ENCODE assay signal across 1 cellular context in genomic region chr22:38755911-38756532, GRCh38.
TF ChIP-seq lines count a peak whose summit lies in the region.

Gene SUN2, minus strand, starts transcription at chr22:38755998. Its CDS starts 3,370 bp downstream, at chr22:38752628.

TF ChIP-seq in K562, 482 proteins besides CTCF, POLR2A, EP300 and RAD21 (continued from another document and continues in another):
- TF ChIP-seq PATZ1 (CRISPR knock-in tag; IDR thresholded peaks at IDR 0.05; ENCODE audit: borderline replicate concordance) (no peak), TAF1 (IDR thresholded peaks at IDR 0.05; ENCODE audit: control insufficient read depth, extremely low read depth, insufficient read depth, low read length, severe bottlenecking) (peak; percentile 47), PURB (CRISPR knock-in tag; IDR thresholded peaks at IDR 0.05; ENCODE audit: low read depth) (no peak), ZNF592 (IDR thresholded peaks at IDR 0.05) (no peak), CBX1 (IDR thresholded peaks at IDR 0.05; ENCODE audit: low read depth) (peak; percentile 52; the same call in 1 of the 2 replicates), RNF219 (CRISPR knock-in tag; IDR thresholded peaks at IDR 0.05) (no peak), THAP7 (CRISPR knock-in tag; IDR thresholded peaks at IDR 0.05) (no peak), CHD1 (IDR thresholded peaks at IDR 0.05; ENCODE audit: low read length) (no peak), SAFB (IDR thresholded peaks at IDR 0.05; ENCODE audit: borderline replicate concordance, low read depth, low read length) (peak; percentile 99), ZNF561 (CRISPR knock-in tag; conservative IDR thresholded peaks at IDR 0.05) (no peak), CBFA2T2 (conservative IDR thresholded peaks at IDR 0.05) (no peak), NR1H2 (CRISPR knock-in tag; IDR thresholded peaks at IDR 0.05) (no peak), TCF7L2 (IDR thresholded peaks at IDR 0.05; ENCODE audit: low read depth, low read length) (no peak), OTX1 (CRISPR knock-in tag; IDR thresholded peaks at IDR 0.05) (no peak), ZNF224 (CRISPR knock-in tag; IDR thresholded peaks at IDR 0.05) (no peak), CEBPG (CRISPR knock-in tag; IDR thresholded peaks at IDR 0.05) (no peak; the same call in 1 of the 2 replicates), CEBPG (tag; conservative IDR thresholded peaks at IDR 0.05 in 1 of 2, IDR thresholded peaks at IDR 0.05 in 1 of 2) (peak in 1 of 2 experiments; percentile 36; a peak in 2 of 4 replicates), HLTF (IDR thresholded peaks at IDR 0.05) (no peak), MAFF (IDR thresholded peaks at IDR 0.05; ENCODE audit: low read length) (no peak), HINFP (tag; conservative IDR thresholded peaks at IDR 0.05; ENCODE audit: low read depth) (peak; percentile 88), MAX (CRISPR knock-in tag; IDR thresholded peaks at IDR 0.05) (peak; percentile 52; the same call in 1 of the 2 replicates), ZNF140 (CRISPR knock-in tag; IDR thresholded peaks at IDR 0.05) (no peak), SREBF2 (CRISPR knock-in tag; IDR thresholded peaks at IDR 0.05) (no peak), ZNF3 (CRISPR knock-in tag; IDR thresholded peaks at IDR 0.05) (no peak), NCOA1 (IDR thresholded peaks at IDR 0.05; ENCODE audit: low read depth) (no peak), U2AF2 (optimal IDR thresholded peaks at IDR 0.05; ENCODE audit: low read depth, low read length) (no peak), ZBTB5 (IDR thresholded peaks at IDR 0.05) (peak; percentile 90), ETV5 (CRISPR knock-in tag; IDR thresholded peaks at IDR 0.05; ENCODE audit: low read depth) (no peak), ARID4B (CRISPR knock-in tag; IDR thresholded peaks at IDR 0.05) (no peak; the same call in 1 of the 2 replicates), POLR2AphosphoS5 (IDR thresholded peaks at IDR 0.05; ENCODE audit: control insufficient read depth, insufficient read depth, low read depth, low read length) (no peak), ZNF668 (CRISPR knock-in tag; IDR thresholded peaks at IDR 0.05) (no peak), CHCHD3 (CRISPR knock-in tag; IDR thresholded peaks at IDR 0.05) (no peak), BCL6 (CRISPR knock-in tag; IDR thresholded peaks at IDR 0.05) (no peak), RFX7 (CRISPR knock-in tag; IDR thresholded peaks at IDR 0.05) (no peak), PRMT5 (CRISPR knock-in tag; IDR thresholded peaks at IDR 0.05) (no peak), ELF2 (CRISPR knock-in tag; IDR thresholded peaks at IDR 0.05) (no peak), HMG20A (CRISPR knock-in tag; conservative IDR thresholded peaks at IDR 0.05) (no peak), HDAC1 (IDR thresholded peaks at IDR 0.05) (peak in 1 of 2 experiments; percentile 64; a peak in 1 of 4 replicates), SREBF1 (IDR thresholded peaks at IDR 0.05; ENCODE audit: borderline replicate concordance, low read depth, low read length) (no peak), BHLHE40 (IDR thresholded peaks at IDR 0.05; ENCODE audit: low read length) (no peak), ATF3 (IDR thresholded peaks at IDR 0.05) (no peak), ATF3 (CRISPR knock-in tag; conservative IDR thresholded peaks at IDR 0.05) (no peak), ZNF121 (CRISPR knock-in tag; conservative IDR thresholded peaks at IDR 0.05) (no peak), HSF4 (CRISPR knock-in tag; IDR thresholded peaks at IDR 0.05; ENCODE audit: borderline replicate concordance) (no peak), BRD4 (IDR thresholded peaks at IDR 0.05) (no peak), ZNF232 (CRISPR knock-in tag; IDR thresholded peaks at IDR 0.05) (no peak), BDP1 (IDR thresholded peaks at IDR 0.05; ENCODE audit: insufficient read depth, insufficient read length) (no peak), ZNF384 (IDR thresholded peaks at IDR 0.05; ENCODE audit: low read depth, low read length) (no peak), KDM2B (CRISPR knock-in tag; IDR thresholded peaks at IDR 0.05) (no peak), U2AF1 (optimal IDR thresholded peaks at IDR 0.05; ENCODE audit: low read depth, low read length) (no peak), GATAD2A (IDR thresholded peaks at IDR 0.05) (0 out of 2 replicates have a peak, but pooled peaks have one; percentile 77), ESRRB (CRISPR knock-in tag; IDR thresholded peaks at IDR 0.05; ENCODE audit: borderline replicate concordance) (no peak), KLF1 (tag; IDR thresholded peaks at IDR 0.05) (no peak), FOXM1 (IDR thresholded peaks at IDR 0.05; ENCODE audit: low read depth) (peak; percentile 87), FOXM1 (CRISPR knock-in tag; IDR thresholded peaks at IDR 0.05; ENCODE audit: low read depth) (peak; percentile 99), ARID2 (IDR thresholded peaks at IDR 0.05) (no peak)
